10 cellular contexts compared by ENCODE assay signal in the genomic region with DNA sequence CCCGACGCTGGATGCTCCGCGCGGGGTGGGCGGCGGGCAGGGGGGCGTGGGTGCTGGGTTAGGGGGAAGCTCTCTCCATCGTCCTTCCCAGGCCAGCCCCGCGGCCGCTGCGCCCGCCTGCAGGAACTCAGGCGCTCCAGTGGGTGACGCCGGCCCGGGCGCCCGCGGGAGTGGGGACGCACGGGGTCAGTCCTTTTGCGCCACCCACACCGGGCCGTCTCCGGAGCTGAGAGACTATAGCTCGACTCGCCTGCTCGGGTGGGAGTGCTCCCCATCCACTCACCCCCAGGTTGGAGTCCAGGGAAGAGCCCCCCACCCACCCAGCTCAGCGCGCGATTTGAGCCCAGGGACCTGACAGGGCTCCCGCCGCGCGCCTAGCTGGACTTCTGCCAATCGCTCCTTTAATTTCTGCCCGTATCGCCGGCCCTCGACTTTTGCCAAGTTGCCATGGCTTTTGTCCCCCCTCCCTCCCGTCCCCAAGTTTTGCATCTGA.
DNase-seq lines count a peak whose midpoint lies in the region; TF ChIP-seq lines count a peak whose summit lies in the region.
"Had no signal": no experiment of that assay in that cellular context is flagged by ENCODE, and none has a peak within 500 bp of the region (broad histone marks: within the 10 kb centered on the region; RNA-seq: fewer than 3 reads in every experiment).

No MANE protein-coding gene starts in this region.

- H3K9me3 Mint-ChIP-seq in neural crest cell = no peaks in the 10 kb centered on the region
- H3K9me3 Mint-ChIP-seq: activated T-cell treated with anti-CD3 and anti-CD28 coated beads, Interleukin-2, amount 50 U/mL, for 24 hours had no signal

- intact Hi-C loops in esophagus squamous epithelium (cut with DNase I) = no loop called here

- H3K4me1 Mint-ChIP-seq in neural crest cell = peaks cover 5% of the 10 kb centered on the region

- H3K36me3 Mint-ChIP-seq in neural crest cell (ENCODE audit: low read depth) = no peaks in the 10 kb centered on the region

- H3K4me3 ChIP-seq in ACC112 (ENCODE audit: low read depth, low read length) (peak overlapping the region; percentile 70), esophagus squamous epithelium (peak overlapping the region; percentile 65 to 88 (median 80))

- 0 to 2% methylated on average over 6 to 12 of the region's 43 CpGs for WGBS in esophagus squamous epithelium, 2 donors

- peak overlapping the region; percentile 53 for H3K4me3 Mint-ChIP-seq in neural crest cell
- H3K4me3 Mint-ChIP-seq: activated T-cell treated with anti-CD3 and anti-CD28 coated beads, Interleukin-2, amount 50 U/mL, for 24 hours had no signal

- no peak overlapping the region for H3K27ac Mint-ChIP-seq in neural crest cell (ENCODE audit: unreplicated experiment)
- H3K27ac Mint-ChIP-seq: activated T-cell treated with anti-CD3 and anti-CD28 coated beads, Interleukin-2, amount 50 U/mL, for 24 hours had no signal

- peak overlapping the region; percentile 48 for H2AFZ ChIP-seq in ACC112 (ENCODE audit: low read length, unreplicated experiment)

- H3K27me3 Mint-ChIP-seq in neural crest cell (ENCODE audit: low read depth) = peaks cover 86% of the 10 kb centered on the region

- H3K79me2 ChIP-seq in ACC112 (ENCODE audit: control insufficient read depth, insufficient read depth, low read length, unreplicated experiment) = no peaks in the 10 kb centered on the region

- H3K36me3 ChIP-seq in ACC112 (ENCODE audit: insufficient read depth, low read length) (no peaks in the 10 kb centered on the region), esophagus squamous epithelium (no peaks in the 10 kb centered on the region)

- H3K27ac ChIP-seq in ACC112 (ENCODE audit: low read depth, low read length) = no peak overlapping the region
- H3K27ac ChIP-seq in esophagus squamous epithelium = peak overlapping the region; percentile 88 to 97 (median 91)

- H3K27me3 ChIP-seq in ACC112 (ENCODE audit: insufficient read depth, low read length) (peaks cover 65% of the 10 kb centered on the region), esophagus squamous epithelium (peaks cover 0 to 20% (median 0%) of the 10 kb centered on the region in 4 donors)

- H3K9me3 ChIP-seq in esophagus squamous epithelium = no peaks in the 10 kb centered on the region

- TF ChIP-seq CTCF in esophagus squamous epithelium (IDR thresholded peaks at IDR 0.05) = peak in 1 of 6 experiments; percentile 6
- no peak for TF ChIP-seq CTCF in neural crest cell (conservative IDR thresholded peaks at IDR 0.05)

- H3K4me1 ChIP-seq in ACC112 (ENCODE audit: control insufficient read depth, insufficient read depth, low read length, unreplicated experiment) (peaks cover 3% of the 10 kb centered on the region), esophagus squamous epithelium (peaks cover 32 to 100% (median 51%) of the 10 kb centered on the region in 3 donors)

- TF ChIP-seq POLR2A in esophagus squamous epithelium (IDR thresholded peaks at IDR 0.05) = no peak

- DNase-seq in NCI-H1105 treated with DMSO at 0.1 percent for 48 hours (lab: John Stamatoyannopoulos, UW) (peak; percentile 54), esophagus squamous epithelium (lab: John Stamatoyannopoulos, UW) (no peak), neural crest cell (ENCODE audit: low read depth, low spot score) (no peak), NCI-H1694 (lab: John Stamatoyannopoulos, UW) (no peak), HuH-7 (ENCODE audit: low spot score) (no peak), NCI-H2171 (lab: John Stamatoyannopoulos, UW) (no peak)
- DNase-seq in stimulated activated CD4-positive, alpha-beta T cell treated with anti-CD3 and anti-CD28 coated beads, Interleukin-2, amount 100 ng/mL, for 48 hours = no peak
- DNase-seq: activated T-cell treated with anti-CD3 and anti-CD28 coated beads, Interleukin-2, amount 50 U/mL, for 24 hours; NCI-H510A had no signal
